8 cellular contexts compared by ENCODE assay signal in genomic region chr4:119211856-119212250, GRCh38. TPM values are rescaled to one million over a fixed set of nuclear protein-coding genes. Genes with fewer than 3 reads are reported as not detected.
DNase-seq lines count a peak whose midpoint lies in the region; ATAC-seq and TF ChIP-seq lines count a peak whose summit lies in the region.

No MANE protein-coding gene starts in this region.

- H3K4me3 ChIP-seq in AG04449 (ENCODE audit: low read depth, low read length) (peak overlapping the region; percentile 91), iPS-15b (ENCODE audit: low read depth, low read length) (peak overlapping the region; percentile 82)

- peaks cover 39% of the 10 kb centered on the region for H3K4me1 Mint-ChIP-seq in activated T-helper 1 cell treated with anti-CD3 and anti-CD28 coated beads, Interleukin-12 subunit alpha, Interleukin-12 subunit beta, Interleukin-2, Interleukin-4 antibody, amounts not matched to agents 30 ng/mL and 10 ng/mL and 1 ng/mL, durations not matched to agents 14 hours and 24 hours and 36 hours (ENCODE audit: low read depth)
- H3K4me1 Mint-ChIP-seq in stimulated activated naive B cell treated with anti-CD40 and anti-IgM and Interleukin-4, amounts not matched to agents 10 μg/mL and 1 μg/mL and 100 μg/mL, for 72 hours, result peaks cover 18 to 38% of the 10 kb centered on the region in 2 donors

- POLR2A ChIA-PET in AG04449 (lab: Yijun Ruan, JAX), result no interaction called here

- H3K4me1 ChIP-seq in iPS-15b (ENCODE audit: control insufficient read depth, insufficient read depth, low read length), result peaks cover 4% of the 10 kb centered on the region

- no peaks in the 10 kb centered on the region for H3K9me3 ChIP-seq in iPS-15b (ENCODE audit: control insufficient read depth, insufficient read depth, low read length)

- H3K36me3 ChIP-seq in iPS-15b (ENCODE audit: control insufficient read depth, insufficient read depth, low read length), result no peaks in the 10 kb centered on the region

- ATAC-seq in GM18868 (IDR thresholded peaks at IDR 0.05; ENCODE audit: unreplicated experiment), result peak; percentile 7
- peak; percentile 18 for ATAC-seq in HG03159 (IDR thresholded peaks at IDR 0.05; ENCODE audit: unreplicated experiment)
- ATAC-seq in stimulated activated naive B cell treated with anti-CD40 and anti-IgM and Interleukin-4, amounts not matched to agents 10 μg/mL and 1 μg/mL and 100 μg/mL, for 72 hours (replicated peaks), result peak; percentile 8 to 15

- peak overlapping the region; percentile 95 for H3K4me3 Mint-ChIP-seq in activated T-helper 1 cell treated with anti-CD3 and anti-CD28 coated beads, Interleukin-12 subunit alpha, Interleukin-12 subunit beta, Interleukin-2, Interleukin-4 antibody, amounts not matched to agents 30 ng/mL and 10 ng/mL and 1 ng/mL, durations not matched to agents 14 hours and 24 hours and 36 hours
- peak overlapping the region; percentile 88 for H3K4me3 Mint-ChIP-seq in stimulated activated naive B cell treated with anti-CD40 and anti-IgM and Interleukin-4, amounts not matched to agents 10 μg/mL and 1 μg/mL and 100 μg/mL, for 72 hours

- H3K9ac ChIP-seq in iPS-15b (ENCODE audit: low read depth, low read length), result peak overlapping the region; percentile 75

- peaks cover 7% of the 10 kb centered on the region for H3K27me3 Mint-ChIP-seq in activated T-helper 1 cell treated with anti-CD3 and anti-CD28 coated beads, Interleukin-12 subunit alpha, Interleukin-12 subunit beta, Interleukin-2, Interleukin-4 antibody, amounts not matched to agents 30 ng/mL and 10 ng/mL and 1 ng/mL, durations not matched to agents 14 hours and 24 hours and 36 hours (ENCODE audit: insufficient read depth)
- peaks cover 0 to 4% of the 10 kb centered on the region in 2 donors for H3K27me3 Mint-ChIP-seq in stimulated activated naive B cell treated with anti-CD40 and anti-IgM and Interleukin-4, amounts not matched to agents 10 μg/mL and 1 μg/mL and 100 μg/mL, for 72 hours

- no peak for DNase-seq in AG04449 (ENCODE audit: low read depth, low spot score)
- no peak for DNase-seq in activated T-helper 1 cell treated with anti-CD3 and anti-CD28 coated beads, Interleukin-12 subunit alpha, Interleukin-12 subunit beta, Interleukin-2, Interleukin-4 antibody, amounts not matched to agents 30 ng/mL and 10 ng/mL and 1 ng/mL, durations not matched to agents 14 hours and 24 hours and 36 hours (ENCODE audit: low spot score)
- no peak for DNase-seq in stimulated activated naive B cell treated with anti-CD40 and anti-IgM and Interleukin-4, amounts not matched to agents 10 μg/mL and 1 μg/mL and 100 μg/mL, for 72 hours
- no peak for DNase-seq in stimulated activated CD4-positive, alpha-beta T cell treated with anti-CD3 and anti-CD28 coated beads, Interleukin-12 subunit alpha, Interleukin-12 subunit beta, amount 100 ng/mL, for 4 hours
- DNase-seq in ecto neural progenitor cell (ENCODE audit: low spot score), result no peak

- H3K27me3 ChIP-seq in iPS-15b (ENCODE audit: control insufficient read depth, insufficient read depth, low read length), result peaks cover 2% of the 10 kb centered on the region

- peak overlapping the region; percentile 95 for H3K27ac Mint-ChIP-seq in activated T-helper 1 cell treated with anti-CD3 and anti-CD28 coated beads, Interleukin-12 subunit alpha, Interleukin-12 subunit beta, Interleukin-2, Interleukin-4 antibody, amounts not matched to agents 30 ng/mL and 10 ng/mL and 1 ng/mL, durations not matched to agents 14 hours and 24 hours and 36 hours
- H3K27ac Mint-ChIP-seq in stimulated activated naive B cell treated with anti-CD40 and anti-IgM and Interleukin-4, amounts not matched to agents 10 μg/mL and 1 μg/mL and 100 μg/mL, for 72 hours, result peak overlapping the region; percentile 90

- intact Hi-C loops in activated T-helper 1 cell treated with anti-CD3 and anti-CD28 coated beads, Interleukin-12 subunit alpha, Interleukin-12 subunit beta, Interleukin-2, Interleukin-4 antibody, amounts not matched to agents 30 ng/mL and 10 ng/mL and 1 ng/mL, durations not matched to agents 14 hours and 24 hours and 36 hours (cut with micrococcal nuclease), result loop anchor here (1.0 to 5.0 kb wide), 7 partner anchors 26 to 527 kb away; partner anchors contain the start of genes METTL14 and SEC24D

- no peaks in the 10 kb centered on the region for H3K9me3 Mint-ChIP-seq in activated T-helper 1 cell treated with anti-CD3 and anti-CD28 coated beads, Interleukin-12 subunit alpha, Interleukin-12 subunit beta, Interleukin-2, Interleukin-4 antibody, amounts not matched to agents 30 ng/mL and 10 ng/mL and 1 ng/mL, durations not matched to agents 14 hours and 24 hours and 36 hours
- H3K9me3 Mint-ChIP-seq in stimulated activated naive B cell treated with anti-CD40 and anti-IgM and Interleukin-4, amounts not matched to agents 10 μg/mL and 1 μg/mL and 100 μg/mL, for 72 hours, result peaks cover 1 to 4% of the 10 kb centered on the region in 2 donors

- CTCF ChIA-PET in AG04449 (lab: Yijun Ruan, JAX), result interaction anchor here (1.0 to 3.9 kb wide), 3 partner anchors 124 to 170 kb away, joined by 3 to 27 read pairs (median 9); no protein-coding TSS in a partner anchor

- H3K36me3 Mint-ChIP-seq in activated T-helper 1 cell treated with anti-CD3 and anti-CD28 coated beads, Interleukin-12 subunit alpha, Interleukin-12 subunit beta, Interleukin-2, Interleukin-4 antibody, amounts not matched to agents 30 ng/mL and 10 ng/mL and 1 ng/mL, durations not matched to agents 14 hours and 24 hours and 36 hours (ENCODE audit: low read depth), result peaks cover 1% of the 10 kb centered on the region
- no peaks in the 10 kb centered on the region for H3K36me3 Mint-ChIP-seq in stimulated activated naive B cell treated with anti-CD40 and anti-IgM and Interleukin-4, amounts not matched to agents 10 μg/mL and 1 μg/mL and 100 μg/mL, for 72 hours

- no peak for TF ChIP-seq CTCF in AG04449 (IDR thresholded peaks at IDR 0.05; ENCODE audit: insufficient read depth, low read length, missing control alignments)

RNA-seq across cellular contexts. Expression of gene USP53, which starts 0.7 kb away (rescaled TPM):
- total RNA-seq in activated T-helper 1 cell treated with anti-CD3 and anti-CD28 coated beads, Interleukin-12 subunit alpha, Interleukin-12 subunit beta, Interleukin-2, Interleukin-4 antibody, amounts not matched to agents 30 ng/mL and 10 ng/mL and 1 ng/mL, durations not matched to agents 14 hours and 24 hours and 36 hours, result 6.1 and 8.5 TPM in 2 replicates
